31 cellular contexts compared by ENCODE assay signal in the genomic region with DNA sequence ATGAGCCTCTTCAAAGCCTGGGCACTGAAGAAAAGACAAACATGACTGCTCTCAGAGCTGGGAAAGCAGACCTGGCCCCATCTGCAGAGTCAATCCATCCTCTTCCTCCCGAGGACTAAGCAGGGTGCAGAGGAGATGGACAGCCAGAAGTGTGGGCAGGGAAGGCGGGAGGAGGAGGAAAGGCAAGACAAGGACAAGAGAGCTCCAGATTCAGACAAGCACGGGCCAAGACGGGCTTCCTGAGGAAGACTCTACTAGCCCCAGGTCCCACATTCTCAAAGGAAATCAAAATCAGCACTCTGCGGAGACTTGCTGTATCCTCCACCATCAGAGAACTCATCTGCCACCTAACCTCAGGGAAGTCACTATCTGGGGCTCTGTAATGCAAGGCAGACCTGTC. TPM values are rescaled to one million over a fixed set of nuclear protein-coding genes. Genes with fewer than 3 reads are reported as not detected.
"Had no signal": no experiment of that assay in that cellular context is flagged by ENCODE, and none has a peak within 500 bp of the region (broad histone marks: within the 10 kb centered on the region; RNA-seq: fewer than 3 reads in every experiment).

No MANE protein-coding gene starts in this region.

- H3K9me3 Mint-ChIP-seq: activated CD4-positive, alpha-beta memory T cell treated with anti-CD3 and anti-CD28 coated beads for 36 hours; activated CD4-positive, alpha-beta T cell treated with anti-CD3 and anti-CD28 coated beads, Interleukin-2, amount 10 ng/mL, durations not matched to agents 24 days and 14 days; activated naive CD4-positive, alpha-beta T cell treated with anti-CD3 and anti-CD28 coated beads for 36 hours; activated naive CD4-positive, alpha-beta T cell treated with anti-CD3 and anti-CD28 coated beads, Interleukin-2, amount 50 U/mL, for 24 hours; activated naive CD8-positive, alpha-beta T cell treated with anti-CD3 and anti-CD28 coated beads for 36 hours; activated naive CD8-positive, alpha-beta T cell treated with anti-CD3 and anti-CD28 coated beads, Interleukin-2, amount 50 U/mL, for 24 hours; activated T-helper 1 cell treated with anti-CD3 and anti-CD28 coated beads, Interleukin-12 subunit alpha, Interleukin-12 subunit beta, Interleukin-2, Interleukin-4 antibody, amounts not matched to agents 30 ng/mL and 10 ng/mL and 1 ng/mL, durations not matched to agents 14 hours and 24 hours and 36 hours; activated T-helper 2 cell treated with anti-CD3 and anti-CD28 coated beads, Interferon-gamma antibody, Interleukin-2, Interleukin-4, amounts not matched to agents 10 μg/mL and 5 μg/mL and 100 μg/mL, durations not matched to agents 14 hours and 24 hours and 36 hours had no signal

- H3K27ac Mint-ChIP-seq: activated CD4-positive, alpha-beta memory T cell treated with anti-CD3 and anti-CD28 coated beads for 36 hours; activated CD4-positive, alpha-beta T cell treated with anti-CD3 and anti-CD28 coated beads for 36 hours; activated CD4-positive, alpha-beta T cell treated with anti-CD3 and anti-CD28 coated beads, Interleukin-2, amount 10 ng/mL, durations not matched to agents 24 days and 14 days; activated CD8-positive, alpha-beta memory T cell treated with anti-CD3 and anti-CD28 coated beads, Interleukin-2, amount 10 ng/mL, durations not matched to agents 7 days and 5 days; activated CD8-positive, alpha-beta T cell treated with anti-CD3 and anti-CD28 coated beads, Interleukin-2, amount 10 ng/mL, durations not matched to agents 7 days and 5 days; activated naive CD4-positive, alpha-beta T cell treated with anti-CD3 and anti-CD28 coated beads for 36 hours; activated naive CD4-positive, alpha-beta T cell treated with anti-CD3 and anti-CD28 coated beads, Interleukin-2, amount 50 U/mL, for 24 hours; activated naive CD8-positive, alpha-beta T cell treated with anti-CD3 and anti-CD28 coated beads for 36 hours; activated naive CD8-positive, alpha-beta T cell treated with anti-CD3 and anti-CD28 coated beads, Interleukin-2, amount 50 U/mL, for 24 hours; activated T-helper 1 cell treated with anti-CD3 and anti-CD28 coated beads, Interleukin-12 subunit alpha, Interleukin-12 subunit beta, Interleukin-2, Interleukin-4 antibody, amounts not matched to agents 30 ng/mL and 10 ng/mL and 1 ng/mL, durations not matched to agents 14 hours and 24 hours and 36 hours; activated T-helper 2 cell treated with anti-CD3 and anti-CD28 coated beads, Interferon-gamma antibody, Interleukin-2, Interleukin-4, amounts not matched to agents 10 μg/mL and 5 μg/mL and 100 μg/mL, durations not matched to agents 14 hours and 24 hours and 36 hours had no signal

- H3K4me1 ChIP-seq: adrenal gland, body of pancreas, colonic mucosa had no signal

- H3K4me1 Mint-ChIP-seq: activated CD4-positive, alpha-beta T cell treated with anti-CD3 and anti-CD28 coated beads for 36 hours; activated CD4-positive, alpha-beta T cell treated with anti-CD3 and anti-CD28 coated beads, Interleukin-2, amount 10 ng/mL, durations not matched to agents 24 days and 14 days; activated CD8-positive, alpha-beta memory T cell treated with anti-CD3 and anti-CD28 coated beads, Interleukin-2, amount 10 ng/mL, durations not matched to agents 7 days and 5 days; activated naive CD4-positive, alpha-beta T cell treated with anti-CD3 and anti-CD28 coated beads, Interleukin-2, amount 50 U/mL, for 24 hours; activated naive CD8-positive, alpha-beta T cell treated with anti-CD3 and anti-CD28 coated beads for 36 hours; activated naive CD8-positive, alpha-beta T cell treated with anti-CD3 and anti-CD28 coated beads, Interleukin-2, amount 50 U/mL, for 24 hours had no signal

- H3K4me3 ChIP-seq: adrenal gland, body of pancreas, colonic mucosa had no signal

- H3K9me3 ChIP-seq: adrenal gland, body of pancreas, colonic mucosa had no signal

- H3K27me3 ChIP-seq: adrenal gland, body of pancreas, colonic mucosa had no signal

- H3K4me3 Mint-ChIP-seq: activated CD4-positive, alpha-beta memory T cell treated with anti-CD3 and anti-CD28 coated beads for 36 hours; activated CD4-positive, alpha-beta T cell treated with anti-CD3 and anti-CD28 coated beads for 36 hours; activated CD4-positive, alpha-beta T cell treated with anti-CD3 and anti-CD28 coated beads, Interleukin-2, amount 10 ng/mL, durations not matched to agents 24 days and 14 days; activated CD8-positive, alpha-beta memory T cell treated with anti-CD3 and anti-CD28 coated beads, Interleukin-2, amount 10 ng/mL, durations not matched to agents 7 days and 5 days; activated CD8-positive, alpha-beta T cell treated with anti-CD3 and anti-CD28 coated beads, Interleukin-2, amount 10 ng/mL, durations not matched to agents 7 days and 5 days; activated naive CD4-positive, alpha-beta T cell treated with anti-CD3 and anti-CD28 coated beads for 36 hours; activated naive CD4-positive, alpha-beta T cell treated with anti-CD3 and anti-CD28 coated beads, Interleukin-2, amount 50 U/mL, for 24 hours; activated naive CD8-positive, alpha-beta T cell treated with anti-CD3 and anti-CD28 coated beads for 36 hours; activated naive CD8-positive, alpha-beta T cell treated with anti-CD3 and anti-CD28 coated beads, Interleukin-2, amount 50 U/mL, for 24 hours; activated T-helper 1 cell treated with anti-CD3 and anti-CD28 coated beads, Interleukin-12 subunit alpha, Interleukin-12 subunit beta, Interleukin-2, Interleukin-4 antibody, amounts not matched to agents 30 ng/mL and 10 ng/mL and 1 ng/mL, durations not matched to agents 14 hours and 24 hours and 36 hours had no signal

- H3K27ac ChIP-seq: adrenal gland, body of pancreas, colonic mucosa, epithelial cell of prostate had no signal

- DNase-seq: activated CD4-positive, alpha-beta memory T cell treated with anti-CD3 and anti-CD28 coated beads for 36 hours; activated CD4-positive, alpha-beta T cell treated with anti-CD3 and anti-CD28 coated beads for 36 hours; activated CD4-positive, alpha-beta T cell treated with anti-CD3 and anti-CD28 coated beads, Interleukin-2, amount 10 ng/mL, durations not matched to agents 24 days and 14 days; activated CD4-positive, CD25-positive, alpha-beta regulatory T cell; activated CD4-positive, CD25-positive, alpha-beta regulatory T cell treated with anti-CD3 and anti-CD28 coated beads, Interleukin-2, amount 50 U/mL, for 72 hours; activated CD8-positive, alpha-beta memory T cell treated with anti-CD3 and anti-CD28 coated beads, Interleukin-2, amount 10 ng/mL, durations not matched to agents 7 days and 5 days; activated CD8-positive, alpha-beta memory T cell treated with anti-CD3 and anti-CD28 coated beads, Interleukin-2, amount 50 U/mL, for 4 hours; activated CD8-positive, alpha-beta T cell treated with anti-CD3 and anti-CD28 coated beads, Interleukin-2, amount 10 ng/mL, durations not matched to agents 7 days and 5 days; activated effector memory CD4-positive, alpha-beta T cell treated with anti-CD3 and anti-CD28 coated beads, Interleukin-2, amount 50 U/mL, for 16 hours; activated naive CD4-positive, alpha-beta T cell treated with anti-CD3 and anti-CD28 coated beads for 36 hours; activated naive CD8-positive, alpha-beta T cell treated with anti-CD3 and anti-CD28 coated beads for 36 hours; activated naive CD8-positive, alpha-beta T cell treated with anti-CD3 and anti-CD28 coated beads, Interleukin-2, amount 50 U/mL, for 24 hours; activated T-cell treated with anti-CD3 and anti-CD28 coated beads, Interleukin-2, amount 50 U/mL, for 1 hour; activated T-cell treated with anti-CD3 and anti-CD28 coated beads, Interleukin-2, amount 50 U/mL, for 48 hours; adrenal gland; amygdala; aorta; body of pancreas; central memory CD4-positive, alpha-beta T cell; cerebellar nuclear complex; colonic mucosa; effector CD8-positive, alpha-beta T cell; foreskin fibroblast; T-helper 2 cell had no signal

- H3K27me3 Mint-ChIP-seq: activated CD4-positive, alpha-beta memory T cell treated with anti-CD3 and anti-CD28 coated beads for 36 hours; activated CD4-positive, alpha-beta T cell treated with anti-CD3 and anti-CD28 coated beads for 36 hours; activated CD4-positive, alpha-beta T cell treated with anti-CD3 and anti-CD28 coated beads, Interleukin-2, amount 10 ng/mL, durations not matched to agents 24 days and 14 days; activated CD8-positive, alpha-beta memory T cell treated with anti-CD3 and anti-CD28 coated beads, Interleukin-2, amount 10 ng/mL, durations not matched to agents 7 days and 5 days; activated naive CD8-positive, alpha-beta T cell treated with anti-CD3 and anti-CD28 coated beads for 36 hours; activated naive CD8-positive, alpha-beta T cell treated with anti-CD3 and anti-CD28 coated beads, Interleukin-2, amount 50 U/mL, for 24 hours had no signal

- H3K36me3 ChIP-seq: adrenal gland, colonic mucosa had no signal

- ATAC-seq: activated CD4-positive, alpha-beta T cell treated with anti-CD3 and anti-CD28 coated beads for 36 hours; activated CD8-positive, alpha-beta memory T cell treated with anti-CD3 and anti-CD28 coated beads, Interleukin-2, amount 10 ng/mL, durations not matched to agents 7 days and 5 days; activated CD8-positive, alpha-beta T cell treated with anti-CD3 and anti-CD28 coated beads, Interleukin-2, amount 10 ng/mL, durations not matched to agents 7 days and 5 days; activated naive CD8-positive, alpha-beta T cell treated with anti-CD3 and anti-CD28 coated beads, Interleukin-2, amount 50 U/mL, for 24 hours; body of pancreas had no signal

- H3K36me3 Mint-ChIP-seq: activated CD4-positive, alpha-beta memory T cell treated with anti-CD3 and anti-CD28 coated beads for 36 hours; activated CD8-positive, alpha-beta memory T cell treated with anti-CD3 and anti-CD28 coated beads, Interleukin-2, amount 10 ng/mL, durations not matched to agents 7 days and 5 days; activated naive CD4-positive, alpha-beta T cell treated with anti-CD3 and anti-CD28 coated beads, Interleukin-2, amount 50 U/mL, for 24 hours; activated naive CD8-positive, alpha-beta T cell treated with anti-CD3 and anti-CD28 coated beads for 36 hours had no signal

RNA-seq across cellular contexts. Expression of gene OPCML, which starts 28.5 kb away (rescaled TPM):
- total RNA-seq: activated CD4-positive, alpha-beta memory T cell treated with anti-CD3 and anti-CD28 coated beads for 36 hours; activated CD4-positive, alpha-beta T cell treated with anti-CD3 and anti-CD28 coated beads for 36 hours; activated CD4-positive, alpha-beta T cell treated with anti-CD3 and anti-CD28 coated beads, Interleukin-2, amount 10 ng/mL, durations not matched to agents 24 days and 14 days; activated CD8-positive, alpha-beta memory T cell treated with anti-CD3 and anti-CD28 coated beads for 36 hours; activated CD8-positive, alpha-beta memory T cell treated with anti-CD3 and anti-CD28 coated beads, Interleukin-2, amount 10 ng/mL, durations not matched to agents 7 days and 5 days; activated CD8-positive, alpha-beta T cell treated with anti-CD3 and anti-CD28 coated beads, Interleukin-2, amount 10 ng/mL, durations not matched to agents 7 days and 5 days; activated naive CD4-positive, alpha-beta T cell treated with anti-CD3 and anti-CD28 coated beads for 36 hours; activated naive CD8-positive, alpha-beta T cell treated with anti-CD3 and anti-CD28 coated beads for 36 hours; activated T-helper 1 cell treated with anti-CD3 and anti-CD28 coated beads, Interleukin-12 subunit alpha, Interleukin-12 subunit beta, Interleukin-2, Interleukin-4 antibody, amounts not matched to agents 30 ng/mL and 10 ng/mL and 1 ng/mL, durations not matched to agents 14 hours and 24 hours and 36 hours; activated T-helper 2 cell treated with anti-CD3 and anti-CD28 coated beads, Interferon-gamma antibody, Interleukin-2, Interleukin-4, amounts not matched to agents 10 μg/mL and 5 μg/mL and 100 μg/mL, durations not matched to agents 14 hours and 24 hours and 36 hours; dermis microvascular lymphatic vessel endothelial cell; endothelial cell of umbilical vein had no signal
